ENCODE assay signal across 8 cellular contexts in the genomic region with DNA sequence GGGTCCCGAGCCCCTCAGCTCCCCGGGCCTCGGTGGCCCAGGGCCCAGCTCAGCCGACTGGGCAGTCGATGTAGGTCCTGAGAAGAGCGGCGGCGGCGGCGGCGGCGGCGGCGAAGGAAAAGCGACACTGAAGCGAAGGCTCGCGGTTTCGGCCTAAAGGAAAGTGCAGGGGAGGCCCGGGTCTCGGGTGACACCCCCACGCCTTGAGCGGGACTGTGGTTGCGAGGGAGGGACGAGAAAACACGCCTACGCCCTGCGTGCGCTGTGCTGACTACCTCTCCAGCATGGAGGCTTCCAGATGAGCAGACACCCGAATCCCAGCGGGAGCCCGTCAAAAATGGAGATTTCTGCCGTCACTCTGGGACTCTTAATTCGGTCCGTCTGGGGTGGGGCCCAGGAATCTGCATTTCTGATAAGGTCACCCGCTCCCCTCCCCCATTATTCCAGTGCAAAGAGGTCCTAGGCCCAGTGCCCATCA. TPM values are rescaled to one million over a fixed set of nuclear protein-coding genes. Genes with fewer than 3 reads are reported as not detected.
A peak's percentile ranks its signal among the peaks of the same experiment; 100 is the strongest.
DNase-seq lines count a peak whose midpoint lies in the region; ATAC-seq and TF ChIP-seq lines count a peak whose summit lies in the region.

No MANE protein-coding gene starts in this region.

- H3K4me3 ChIP-seq in MG63 = peak overlapping the region; percentile 83
- peak overlapping the region in 3 of 4 donors; percentile 60 to 72 (median 66) for H3K4me3 ChIP-seq in adrenal gland
- peak overlapping the region; percentile 76 to 80 for H3K4me3 ChIP-seq in uterus

- TF ChIP-seq CTCF in adrenal gland (IDR thresholded peaks at IDR 0.05) (peak in 2 of 6 experiments; percentile 3), uterus (IDR thresholded peaks at IDR 0.05) (no peak)

- H3K9me3 ChIP-seq in MG63 = no peaks in the 10 kb centered on the region
- no peaks in the 10 kb centered on the region for H3K9me3 ChIP-seq in adrenal gland (replicated peaks in 1 of 3)
- H3K9me3 ChIP-seq in uterus = no peaks in the 10 kb centered on the region

- H3K27ac ChIP-seq in adrenal gland = peak overlapping the region; percentile 87 to 95 (median 95)
- peak overlapping the region; percentile 97 for H3K27ac ChIP-seq in uterus

- peak; percentile 56 for ATAC-seq in left ventricle myocardium superior

- H3K36me3 ChIP-seq in MG63 (no peaks in the 10 kb centered on the region), adrenal gland (replicated peaks in 1 of 2) (no peaks in the 10 kb centered on the region), uterus (no peaks in the 10 kb centered on the region)

- H3K4me1 ChIP-seq in adrenal gland (replicated peaks in 1 of 2) (peaks cover 11 to 24% of the 10 kb centered on the region in 2 donors), uterus (peaks cover 0 to 5% of the 10 kb centered on the region in 2 donors)

- TF ChIP-seq POLR2A in adrenal gland (IDR thresholded peaks at IDR 0.05) = peak; percentile 20 to 67
- TF ChIP-seq POLR2A in uterus (IDR thresholded peaks at IDR 0.05) = no peak

- peak; percentile 38 for DNase-seq in GM04504 (ENCODE audit: low read depth)
- DNase-seq in HCEC 1CT = peak; percentile 63
- DNase-seq in MG63 = peak; percentile 78
- DNase-seq in SW480 (ENCODE audit: low spot score) = peak; percentile 71
- DNase-seq in adrenal gland = peak; percentile 74 to 87 (median 76)
- DNase-seq in left ventricle myocardium superior = peak; percentile 81
- peak; percentile 68 for DNase-seq in putamen (ENCODE audit: low spot score)
- DNase-seq in uterus = peak; percentile 71 to 72

- 0 to 3% (median 0%) methylated on average over 17 to 36 of the region's 36 CpGs for WGBS in adrenal gland, 4 donors

- no peaks in the 10 kb centered on the region for H3K27me3 ChIP-seq in MG63
- no peaks in the 10 kb centered on the region for H3K27me3 ChIP-seq in adrenal gland
- no peaks in the 10 kb centered on the region for H3K27me3 ChIP-seq in uterus

- intact Hi-C loops in adrenal gland (cut with DNase I) (loop anchor here (10.0 kb wide), 4 partner anchors 213 to 543 kb away; partner anchors contain the start of gene FNBP1L (in 1 of the 2)), left ventricle myocardium superior (cut with micrococcal nuclease) (loop anchor here (5.0 to 10.0 kb wide), 2 partner anchors 223 to 406 kb away; no protein-coding TSS in a partner anchor), uterus (cut with DNase I; ENCODE audit: low total_unique reads) (loop anchor here (5.0 to 10.0 kb wide), 2 partner anchors 223 to 401 kb away; partner anchors contain the start of gene FNBP1L)

RNA-seq across cellular contexts. Expression of gene DNTTIP2, which starts 31.2 kb away (rescaled TPM):
- total RNA-seq in MG63 (2014; rRNA removed; shearing (Covaris generic); ENCODE audit: low replicate concordance) = 13.1 and 13.9 TPM in 2 replicates
- total RNA-seq in adrenal gland (10 to 100 TPM; 12.9 to 81.1 (median 31.7) TPM), left ventricle myocardium superior (42.7 TPM), uterus (10 to 100 TPM; 13.8 to 63.4 (median 32.5) TPM)
- polyA plus RNA-seq in adrenal gland = 100 to 1,000 TPM in 1 of 3 donors, 10 to 100 TPM in 2; 61.0 to 109 (median 61.7) TPM

Comparison
In these comparisons a context has a peak if more than half of its experiments do, and no peak if none do; other contexts are left out.
1. Peak in every context shown above with its lines: DNase-seq, ATAC-seq, H3K4me3 ChIP-seq and H3K27ac ChIP-seq.
2. POLR2A ChIP-seq: peak in adrenal gland (2 of 2); none in uterus (0 of 2).